Comparison of ENCODE assay signal across 17 cellular contexts in genomic region chr17:43118679-43119615, GRCh38.
"Had no signal": no experiment of that assay in that cellular context is flagged by ENCODE, and none has a peak within 500 bp of the region (broad histone marks: within the 10 kb centered on the region; RNA-seq: fewer than 3 reads in every experiment).

No MANE protein-coding gene starts in this region.

- H3K4me1 ChIP-seq: colonic mucosa, prostate gland had no signal

- DNase-seq: activated B cell treated with CpG ODN at 0.5 μM for 24 hours; activated CD4-positive, alpha-beta T cell treated with anti-CD3 and anti-CD28 coated beads, Interleukin-2, amount 50 U/mL, for 1 hour; activated gamma-delta T cell; activated naive CD8-positive, alpha-beta T cell treated with anti-CD3 and anti-CD28 coated beads, Interleukin-2, amount 10 ng/mL, durations not matched to agents 7 days and 5 days; activated T-cell treated with anti-CD3 and anti-CD28 coated beads, Interleukin-2, amount 50 U/mL, for 4 hours; aorta; colonic mucosa; esophagus squamous epithelium; mucosa of descending colon; naive thymus-derived CD8-positive, alpha-beta T cell; nucleus accumbens; sigmoid colon; stimulated activated CD4-positive, alpha-beta T cell treated with anti-CD3 and anti-CD28 coated beads, Interleukin-2, amount 100 ng/mL, for 24 hours; stimulated activated naive CD4-positive, alpha-beta T cell had no signal

- H3K9me3 ChIP-seq: colonic mucosa, esophagus squamous epithelium, gastroesophageal sphincter, mucosa of descending colon, prostate gland, sigmoid colon had no signal

- H3K36me3 ChIP-seq: colonic mucosa, esophagus squamous epithelium, gastroesophageal sphincter, prostate gland, sigmoid colon had no signal

- H3K4me3 ChIP-seq: colonic mucosa, esophagus squamous epithelium, gastroesophageal sphincter, lung, mucosa of descending colon, prostate gland, sigmoid colon had no signal

- H3K27me3 ChIP-seq: colonic mucosa, esophagus squamous epithelium, gastroesophageal sphincter, sigmoid colon had no signal

- H3K27ac ChIP-seq: colonic mucosa, esophagus squamous epithelium, gastroesophageal sphincter, prostate gland, sigmoid colon had no signal

- ATAC-seq: activated T-cell treated with anti-CD3 and anti-CD28 coated beads, Interleukin-2, amount 50 U/mL, for 4 hours; gastroesophageal sphincter; mucosa of descending colon; naive thymus-derived CD8-positive, alpha-beta T cell had no signal
